Comparison of ENCODE assay signal across 8 cellular contexts in the genomic region with DNA sequence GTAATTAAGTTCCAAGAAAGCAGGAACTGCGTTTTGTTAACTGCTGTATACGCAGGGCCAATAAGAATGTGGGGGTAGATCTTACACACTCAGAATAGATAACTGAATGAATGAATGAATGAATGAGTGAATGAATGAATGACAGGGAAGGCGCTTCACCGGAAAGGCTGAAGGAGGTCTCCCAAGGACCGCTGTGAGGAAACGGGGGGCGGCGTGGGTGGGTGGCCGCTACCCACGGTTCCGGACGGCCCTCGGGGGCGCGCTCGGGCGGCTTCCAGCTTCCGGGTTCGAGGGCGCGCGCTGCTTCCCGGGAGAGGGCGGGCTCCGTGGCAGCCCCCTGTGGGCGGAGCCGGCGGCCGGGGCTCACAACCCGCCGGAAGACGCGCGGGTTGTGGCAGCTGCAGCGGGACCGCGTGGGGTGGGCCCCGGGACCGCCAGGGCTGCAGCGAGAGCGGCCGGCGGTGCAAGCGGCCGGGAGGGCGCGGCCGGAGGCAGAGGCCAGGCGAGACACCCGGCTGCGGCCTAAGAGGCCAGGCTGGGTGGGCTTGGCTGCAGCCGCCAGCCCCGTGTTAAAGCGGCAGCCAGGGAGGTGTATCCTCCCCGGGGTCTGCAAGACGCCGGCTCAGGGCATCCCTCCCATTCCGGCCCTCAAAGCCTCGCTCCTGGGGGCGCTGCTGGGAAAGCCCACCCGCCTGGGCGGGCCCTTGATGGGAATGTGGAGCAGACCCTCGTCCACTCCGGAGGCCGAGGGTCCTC. TPM values are rescaled to one million over a fixed set of nuclear protein-coding genes. Genes with fewer than 3 reads are reported as not detected.
DNase-seq lines count a peak whose midpoint lies in the region; ATAC-seq and TF ChIP-seq lines count a peak whose summit lies in the region.

ZFP69 (plus strand) TSS at position 367 of the 756 bp plus-strand sequence. CDS start 2,072 bp downstream, outside the sequence.

- DNase-seq in NCI-H526 (lab: John Stamatoyannopoulos, UW) (peak; percentile 60 to 95), mesenteric fat pad (ENCODE audit: low spot score) (peak; percentile 90)
- DNase-seq in activated CD8-positive, alpha-beta memory T cell treated with anti-CD3 and anti-CD28 coated beads for 1 hour (ENCODE audit: extremely low read depth in 1 of 2, low read depth in 1 of 2): peak; percentile 18 to 58
- peak; percentile 42 to 50 (median 45) for DNase-seq in effector memory CD4-positive, alpha-beta T cell
- peak; percentile 37 for DNase-seq in stimulated activated CD8-positive, alpha-beta memory T cell treated with anti-CD3 and anti-CD28 coated beads, Interleukin-15, amount 100 ng/mL, for 1 hour (ENCODE audit: low read depth)

- peak; percentile 83 for TF ChIP-seq POLR2A in GM15510 (IDR thresholded peaks at IDR 0.05; ENCODE audit: borderline replicate concordance, extremely low read depth, insufficient read length)

- H3K4me3 ChIP-seq in effector memory CD4-positive, alpha-beta T cell (ENCODE audit: insufficient read depth, low read depth, low read length, poor library complexity, severe bottlenecking): peak within 1 kb of the TSS; percentile 76

- no peaks in the 10 kb centered on the region for H3K27me3 ChIP-seq in effector memory CD4-positive, alpha-beta T cell (replicated peaks; ENCODE audit: control insufficient read depth, insufficient read depth, low read length, poor library complexity, severe bottlenecking)

- H3K36me3 ChIP-seq in effector memory CD4-positive, alpha-beta T cell (ENCODE audit: control insufficient read depth, insufficient read depth, low read length): peaks cover 15% of the 10 kb centered on the region

- no peaks in the 10 kb centered on the region for H3K4me1 ChIP-seq in effector memory CD4-positive, alpha-beta T cell (ENCODE audit: control insufficient read depth, insufficient read depth, low read length, poor library complexity, severe bottlenecking)

- ATAC-seq in HG03045 (IDR thresholded peaks at IDR 0.05; ENCODE audit: unreplicated experiment): peak; percentile 81
- ATAC-seq in HG02884 (IDR thresholded peaks at IDR 0.05; ENCODE audit: unreplicated experiment): no peak

- no peaks in the 10 kb centered on the region for H3K9me3 ChIP-seq in effector memory CD4-positive, alpha-beta T cell (ENCODE audit: control insufficient read depth, low read length)

- peak within 1 kb of the TSS; percentile 47 for H3K27ac ChIP-seq in effector memory CD4-positive, alpha-beta T cell (ENCODE audit: insufficient read depth, low read length, poor library complexity, severe bottlenecking)

RNA-seq across cellular contexts. Expression of gene ZFP69, which starts in this region (rescaled TPM):
- 3.0 TPM for total RNA-seq in mesenteric fat pad

Comparison
In these comparisons a context has a peak if more than half of its experiments do, and no peak if none do; other contexts are left out.
1. DNase-seq: peak in every context shown above with its lines; median percentile 90 in mesenteric fat pad; 78 in NCI-H526; 45 in effector memory CD4-positive, alpha-beta T cell; 38 in activated CD8-positive, alpha-beta memory T cell treated with anti-CD3 and anti-CD28 coated beads for 1 hour; 37 in stimulated activated CD8-positive, alpha-beta memory T cell treated with anti-CD3 and anti-CD28 coated beads, Interleukin-15, amount 100 ng/mL, for 1 hour.